ENCODE assay signal across 9 cellular contexts in the genomic region with DNA sequence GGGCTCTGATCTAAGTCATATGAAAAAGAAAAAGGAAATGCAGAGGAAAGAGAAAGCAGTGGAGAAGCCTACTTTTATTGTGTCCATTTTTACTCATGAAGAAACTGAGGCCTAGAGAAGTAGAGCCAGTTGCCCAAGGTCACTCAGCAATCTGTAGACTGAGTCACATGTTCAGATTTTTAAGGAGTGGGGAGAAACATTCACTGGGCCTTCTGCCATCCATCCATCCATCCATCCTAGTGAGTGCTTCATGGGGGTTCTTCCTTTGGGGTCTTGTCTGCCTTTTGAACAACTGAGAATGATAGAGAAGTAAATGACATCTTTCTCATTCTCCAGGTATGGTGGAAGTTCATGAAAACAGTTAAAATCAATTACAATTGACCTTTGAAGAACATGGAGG.
"Had no signal": no experiment of that assay in that cellular context is flagged by ENCODE, and none has a peak within 500 bp of the region (broad histone marks: within the 10 kb centered on the region; RNA-seq: fewer than 3 reads in every experiment).

No MANE protein-coding gene starts in this region.

- H3K4me1 ChIP-seq: HAP-1 had no signal

- H3K36me3 ChIP-seq: HAP-1 had no signal

- ATAC-seq: GM23338, HCT116 had no signal

- H3K9me3 ChIP-seq: HAP-1 had no signal

- H3K4me3 ChIP-seq: GM23248, GM23338, HAP-1 had no signal

- H3K4me3 Mint-ChIP-seq: GM23338, H9, HFFc6 had no signal

- H3K27ac Mint-ChIP-seq: GM23338, H9, HFFc6 had no signal

- DNase-seq: GM23248, GOT3, H7, H9, HCEC 1CT, HFFc6 had no signal

- H3K27ac ChIP-seq: GM23248 had no signal
